ENCODE assay signal across 8 cellular contexts in genomic region chr3:58630081-58630709, GRCh38. TPM values are rescaled to one million over a fixed set of nuclear protein-coding genes. Genes with fewer than 3 reads are reported as not detected.
DNase-seq lines count a peak whose midpoint lies in the region; ATAC-seq and TF ChIP-seq lines count a peak whose summit lies in the region.

No MANE protein-coding gene starts in this region.

- TF ChIP-seq CTCF in fibroblast of villous mesenchyme (IDR thresholded peaks at IDR 0.05; ENCODE audit: insufficient read depth, low read depth, low read length): peak; percentile 95
- TF ChIP-seq CTCF in neutrophil (IDR thresholded peaks at IDR 0.05): peak; percentile 78
- peak; percentile 69 to 87 for TF ChIP-seq CTCF in suprapubic skin (IDR thresholded peaks at IDR 0.05)

- DNase-seq in COLO829 (ENCODE audit: low spot score) (peak; percentile 56), OCI-M2 (lab: John Stamatoyannopoulos, UW; ENCODE audit: unreplicated experiment) (peak; percentile 9), activated T-helper 1 cell treated with Interleukin-2 at 50 U/mL for 16 hours (ENCODE audit: low read depth) (peak; percentile 20), fibroblast of villous mesenchyme (ENCODE audit: low read depth) (peak; percentile 58), suprapubic skin (ENCODE audit: low spot score in 2 of 2) (peak in 1 of 2 donors; percentile 82), mesenteric fat pad (ENCODE audit: low spot score) (no peak)

- peak; percentile 54 for ATAC-seq in HG02798 (IDR thresholded peaks at IDR 0.05; ENCODE audit: poor library complexity, unreplicated experiment)

- 11% methylated on average over 9 of the region's 9 CpGs for WGBS in suprapubic skin

- no peak for TF ChIP-seq EP300 in suprapubic skin (IDR thresholded peaks at IDR 0.05)

- H3K4me3 ChIP-seq in fibroblast of villous mesenchyme (ENCODE audit: low read depth, low read length) (no peak overlapping the region), neutrophil (ENCODE audit: low read depth in 1 of 2, low read length in 1 of 2) (no peak overlapping the region), suprapubic skin (no peak overlapping the region)

- no peak for TF ChIP-seq POLR2A in suprapubic skin (IDR thresholded peaks at IDR 0.05)

- H3K9me3 ChIP-seq in neutrophil (no peaks in the 10 kb centered on the region), suprapubic skin (no peaks in the 10 kb centered on the region)

- H3K36me3 ChIP-seq in neutrophil (no peaks in the 10 kb centered on the region), suprapubic skin (no peaks in the 10 kb centered on the region)

- no peaks in the 10 kb centered on the region for H3K27me3 ChIP-seq in neutrophil
- H3K27me3 ChIP-seq in suprapubic skin: no peaks in the 10 kb centered on the region

- H3K4me1 ChIP-seq in neutrophil (ENCODE audit: control insufficient read depth in 1 of 2, insufficient read depth in 1 of 2, low read depth in 1 of 2, low read length in 1 of 2) (peaks cover 0 to 3% of the 10 kb centered on the region in 2 experiments), suprapubic skin (peaks cover 27% of the 10 kb centered on the region)

- H3K27ac ChIP-seq in neutrophil (no peak overlapping the region), suprapubic skin (no peak overlapping the region)

RNA-seq across cellular contexts. Expression of gene FAM3D, which starts 36.4 kb away (rescaled TPM):
- total RNA-seq in fibroblast of villous mesenchyme (not detected in 2 replicates), suprapubic skin (1 to 10 TPM in 3 of 4 donors, not detected in 1; 1.2 to 4.0 (median 1.4) TPM), mesenteric fat pad (0.51 TPM)

RNA-seq across cellular contexts. Expression of gene FAM107A, which starts 53.0 kb away (rescaled TPM):
- not detected in 2 replicates for total RNA-seq in fibroblast of villous mesenchyme
- 10 to 100 TPM; 18.1 to 33.4 (median 24.6) TPM for total RNA-seq in suprapubic skin
- 39.2 TPM for total RNA-seq in mesenteric fat pad

Comparison
In these comparisons a context has a peak if more than half of its experiments do, and no peak if none do; other contexts are left out.
1. RNA of gene FAM107A, which starts 53.0 kb away (total RNA-seq): 39.2 TPM in mesenteric fat pad (single experiment) and 18.1 to 33.4 TPM in suprapubic skin; not detected in fibroblast of villous mesenchyme; every median in the first group is over 10 times any median in the second.
2. Peak in every context shown above with its lines, with median percentiles within 50 percentile points of each other: CTCF ChIP-seq.